In the genomic region with DNA sequence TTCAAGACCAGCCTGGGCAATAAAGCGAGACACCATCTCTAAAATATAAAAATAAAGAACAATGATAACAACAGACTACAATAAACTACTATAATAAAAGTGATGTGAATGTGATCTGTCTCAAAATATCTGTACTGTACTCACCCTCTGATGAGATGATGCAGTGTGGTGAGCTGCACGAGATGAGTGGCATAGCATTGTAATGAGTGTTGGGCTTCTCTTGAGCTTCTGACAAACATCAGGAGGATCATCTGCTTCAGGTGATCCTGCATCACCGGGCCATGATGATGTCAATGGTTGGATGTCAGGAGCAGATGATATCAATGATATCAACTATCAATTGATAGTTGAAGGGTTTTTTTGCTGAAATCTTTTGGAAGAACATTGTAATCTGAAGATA, we compare ENCODE assay signal across 26 cellular contexts.
"Had no signal": no experiment of that assay in that cellular context is flagged by ENCODE, and none has a peak within 500 bp of the region (broad histone marks: within the 10 kb centered on the region; RNA-seq: fewer than 3 reads in every experiment).

No MANE protein-coding gene starts in this region.

- DNase-seq: activated CD4-positive, alpha-beta T cell treated with anti-CD3 and anti-CD28 coated beads, Interleukin-2, amount 50 U/mL, for 1 hour; activated CD4-positive, CD25-positive, alpha-beta regulatory T cell treated with anti-CD3 and anti-CD28 coated beads, Interleukin-2, amount 50 U/mL, for 72 hours; activated gamma-delta T cell; activated naive CD8-positive, alpha-beta T cell treated with anti-CD3 and anti-CD28 coated beads, Interleukin-2, amount 50 U/mL, for 24 hours; activated T-cell treated with anti-CD3 and anti-CD28 coated beads for 4 hours; central memory CD4-positive, alpha-beta T cell; endodermal cell; natural killer cell; stimulated activated CD4-positive, alpha-beta T cell treated with anti-CD3 and anti-CD28 coated beads, Interleukin-4, amount 100 ng/mL, for 24 hours; stimulated activated naive CD8-positive, alpha-beta T cell treated with anti-CD3 and anti-CD28 coated beads, Interleukin-15, amount 100 ng/mL, for 72 hours; substantia nigra; T-helper 17 cell; T1000; upper lobe of left lung had no signal

- H3K36me3 ChIP-seq: breast epithelium, esophagus muscularis mucosa, gastroesophageal sphincter, right atrium auricular region, upper lobe of left lung, vagina had no signal

- H3K27ac ChIP-seq: breast epithelium, esophagus muscularis mucosa, gastroesophageal sphincter, hepatocyte, right atrium auricular region, upper lobe of left lung, vagina had no signal

- H3K27me3 ChIP-seq: breast epithelium, esophagus muscularis mucosa, gastroesophageal sphincter, hepatocyte, right atrium auricular region, upper lobe of left lung, vagina had no signal

- H3K4me2 ChIP-seq: hepatocyte had no signal

- H2AFZ ChIP-seq: hepatocyte had no signal

- H3K27me3 Mint-ChIP-seq: activated naive CD4-positive, alpha-beta T cell treated with anti-CD3 and anti-CD28 coated beads, Interleukin-2, amount 50 U/mL, for 24 hours; activated naive CD8-positive, alpha-beta T cell treated with anti-CD3 and anti-CD28 coated beads, Interleukin-2, amount 50 U/mL, for 24 hours; stimulated activated naive CD8-positive, alpha-beta T cell treated with anti-CD3 and anti-CD28 coated beads, Interleukin-15, amount 100 ng/mL, for 72 hours had no signal

- H3K27ac Mint-ChIP-seq: activated naive CD4-positive, alpha-beta T cell treated with anti-CD3 and anti-CD28 coated beads, Interleukin-2, amount 50 U/mL, for 24 hours; activated naive CD8-positive, alpha-beta T cell treated with anti-CD3 and anti-CD28 coated beads, Interleukin-2, amount 50 U/mL, for 24 hours; activated T-helper 1 cell treated with anti-CD3 and anti-CD28 coated beads, Interleukin-12 subunit alpha, Interleukin-12 subunit beta, Interleukin-2, Interleukin-4 antibody, amounts not matched to agents 30 ng/mL and 10 ng/mL and 1 ng/mL, durations not matched to agents 14 hours and 24 hours and 36 hours; dendritic cell treated with granulocyte-macrophage colony-stimulating factor and Interleukin-4, amounts not matched to agents 40 ng/mL and 50 ng/mL, for 4 days; endodermal cell; memory B cell; natural killer cell; stimulated activated memory B cell treated with anti-CD40 and anti-IgM and Interleukin-4, amounts not matched to agents 10 μg/mL and 1 μg/mL and 100 μg/mL, for 72 hours; stimulated activated naive CD8-positive, alpha-beta T cell treated with anti-CD3 and anti-CD28 coated beads, Interleukin-15, amount 100 ng/mL, for 72 hours; T-helper 17 cell had no signal

- H3K79me2 ChIP-seq: hepatocyte had no signal

- H3K9me3 Mint-ChIP-seq: activated naive CD4-positive, alpha-beta T cell treated with anti-CD3 and anti-CD28 coated beads, Interleukin-2, amount 50 U/mL, for 24 hours; activated naive CD8-positive, alpha-beta T cell treated with anti-CD3 and anti-CD28 coated beads, Interleukin-2, amount 50 U/mL, for 24 hours; activated T-helper 1 cell treated with anti-CD3 and anti-CD28 coated beads, Interleukin-12 subunit alpha, Interleukin-12 subunit beta, Interleukin-2, Interleukin-4 antibody, amounts not matched to agents 30 ng/mL and 10 ng/mL and 1 ng/mL, durations not matched to agents 14 hours and 24 hours and 36 hours; dendritic cell treated with granulocyte-macrophage colony-stimulating factor and Interleukin-4, amounts not matched to agents 40 ng/mL and 50 ng/mL, for 4 days; endodermal cell; memory B cell; natural killer cell; stimulated activated memory B cell treated with anti-CD40 and anti-IgM and Interleukin-4, amounts not matched to agents 10 μg/mL and 1 μg/mL and 100 μg/mL, for 72 hours; stimulated activated naive CD8-positive, alpha-beta T cell treated with anti-CD3 and anti-CD28 coated beads, Interleukin-15, amount 100 ng/mL, for 72 hours had no signal

- H3K4me3 Mint-ChIP-seq: activated naive CD4-positive, alpha-beta T cell treated with anti-CD3 and anti-CD28 coated beads, Interleukin-2, amount 50 U/mL, for 24 hours; activated naive CD8-positive, alpha-beta T cell treated with anti-CD3 and anti-CD28 coated beads, Interleukin-2, amount 50 U/mL, for 24 hours; activated T-helper 1 cell treated with anti-CD3 and anti-CD28 coated beads, Interleukin-12 subunit alpha, Interleukin-12 subunit beta, Interleukin-2, Interleukin-4 antibody, amounts not matched to agents 30 ng/mL and 10 ng/mL and 1 ng/mL, durations not matched to agents 14 hours and 24 hours and 36 hours; dendritic cell treated with granulocyte-macrophage colony-stimulating factor and Interleukin-4, amounts not matched to agents 40 ng/mL and 50 ng/mL, for 4 days; endodermal cell; memory B cell; natural killer cell; stimulated activated memory B cell treated with anti-CD40 and anti-IgM and Interleukin-4, amounts not matched to agents 10 μg/mL and 1 μg/mL and 100 μg/mL, for 72 hours; stimulated activated naive CD8-positive, alpha-beta T cell treated with anti-CD3 and anti-CD28 coated beads, Interleukin-15, amount 100 ng/mL, for 72 hours; T-helper 17 cell had no signal

- ATAC-seq: activated naive CD8-positive, alpha-beta T cell treated with anti-CD3 and anti-CD28 coated beads, Interleukin-2, amount 50 U/mL, for 24 hours; gastroesophageal sphincter; natural killer cell; SK-N-SH treated with all-trans-retinoic acid at 6 μM for 48 hours; stimulated activated memory B cell treated with anti-CD40 and anti-IgM and Interleukin-4, amounts not matched to agents 10 μg/mL and 1 μg/mL and 100 μg/mL, for 72 hours; stimulated activated naive CD8-positive, alpha-beta T cell treated with anti-CD3 and anti-CD28 coated beads, Interleukin-15, amount 100 ng/mL, for 72 hours; T-helper 17 cell had no signal

- H3K4me1 Mint-ChIP-seq: activated naive CD4-positive, alpha-beta T cell treated with anti-CD3 and anti-CD28 coated beads, Interleukin-2, amount 50 U/mL, for 24 hours; endodermal cell; memory B cell; natural killer cell; stimulated activated memory B cell treated with anti-CD40 and anti-IgM and Interleukin-4, amounts not matched to agents 10 μg/mL and 1 μg/mL and 100 μg/mL, for 72 hours; T-helper 17 cell had no signal

- H3K4me3 ChIP-seq: breast epithelium, esophagus muscularis mucosa, gastroesophageal sphincter, hepatocyte, right atrium auricular region, upper lobe of left lung, vagina had no signal

- H3K36me3 Mint-ChIP-seq: activated naive CD4-positive, alpha-beta T cell treated with anti-CD3 and anti-CD28 coated beads, Interleukin-2, amount 50 U/mL, for 24 hours; memory B cell; natural killer cell; stimulated activated memory B cell treated with anti-CD40 and anti-IgM and Interleukin-4, amounts not matched to agents 10 μg/mL and 1 μg/mL and 100 μg/mL, for 72 hours had no signal

- H3K9me3 ChIP-seq: breast epithelium, esophagus muscularis mucosa, gastroesophageal sphincter, right atrium auricular region, upper lobe of left lung, vagina had no signal

- H3K4me1 ChIP-seq: breast epithelium, esophagus muscularis mucosa, gastroesophageal sphincter, right atrium auricular region, upper lobe of left lung, vagina had no signal
